8 cellular contexts compared by ENCODE assay signal in genomic region chr12:49296034-49296835, GRCh38. TPM values are rescaled to one million over a fixed set of nuclear protein-coding genes. Genes with fewer than 3 reads are reported as not detected.
DNase-seq lines count a peak whose midpoint lies in the region; ATAC-seq, FAIRE-seq and TF ChIP-seq lines count a peak whose summit lies in the region.

No MANE protein-coding gene starts in this region.

- no peak overlapping the region; the same call in 1 of the 2 replicates for H3K27ac ChIP-seq in HCT116 (ENCODE audit: low read depth, low read length)
- no peak overlapping the region for H3K27ac ChIP-seq in iPS-20b (ENCODE audit: low read length)

- POLR2A ChIA-PET in AG04449 (lab: Yijun Ruan, JAX) = no interaction called here
- POLR2A ChIA-PET in HCT116 (lab: Charles Lee) = interaction anchor here (1.1 to 1.6 kb wide), 3 partner anchors 27 to 164 kb away, joined by 3 to 13 read pairs (median 4); partner anchors contain the start of gene TROAP
- POLR2A ChIA-PET in T-cell (lab: Charles Lee) = no interaction called here

- H4K20me1 ChIP-seq in HCT116 (ENCODE audit: insufficient read depth) = no peaks in the 10 kb centered on the region

- H3K9me2 ChIP-seq in HCT116 (ENCODE audit: insufficient read depth) = no peaks in the 10 kb centered on the region

- H3K9me3 ChIP-seq in HCT116 (ENCODE audit: control insufficient read depth in 1 of 2, insufficient read depth in 1 of 2, low read depth in 1 of 2, low read length in 2 of 2) (no peaks in the 10 kb centered on the region), adipocyte (ENCODE audit: control insufficient read depth, low read length) (no peaks in the 10 kb centered on the region), iPS-20b (ENCODE audit: insufficient read depth, low read depth, low read length) (0 out of 2 replicates have a peak, but pooled peaks cover 3% of the 10 kb centered on the region)

- BruUV-seq in HCT116 (replicated peaks; lab: Mats Ljungman, UMichigan) = no TSS peak

- peaks cover 9 to 24% (median 17%) of the 10 kb centered on the region in 3 donors for H3K4me1 Mint-ChIP-seq in T-cell

- H3K4me1 ChIP-seq in HCT116 (ENCODE audit: control insufficient read depth in 1 of 2, insufficient read depth in 2 of 2, low read length in 2 of 2) (peaks cover 10 to 35% of the 10 kb centered on the region in 2 experiments; a peak in 3 of 4 replicates), adipocyte (ENCODE audit: control insufficient read depth, insufficient read depth, low read length) (peaks cover 3% of the 10 kb centered on the region), iPS-20b (ENCODE audit: insufficient read depth, low read length) (no peaks in the 10 kb centered on the region)

- H3K9me3 Mint-ChIP-seq in T-cell = no peaks in the 10 kb centered on the region

- FAIRE-seq in H54 (lab: Jason Lieb, UNC) = no peak

- H2AFZ ChIP-seq in HCT116 (ENCODE audit: low read depth, low read length, poor library complexity, severe bottlenecking) = peak overlapping the region; percentile 29

- no peaks in the 10 kb centered on the region for H3K79me2 ChIP-seq in HCT116 (ENCODE audit: insufficient read depth, low read length)

- H3K27me3 ChIP-seq in HCT116 (ENCODE audit: insufficient read depth, low read length) = no peaks in the 10 kb centered on the region
- peaks cover 42% of the 10 kb centered on the region for H3K27me3 ChIP-seq in adipocyte (replicated peaks; ENCODE audit: control insufficient read depth, insufficient read depth, low read length)
- peaks cover 83% of the 10 kb centered on the region for H3K27me3 ChIP-seq in iPS-20b (ENCODE audit: insufficient read depth, low read length)

- no peak overlapping the region for H3K9ac ChIP-seq in HCT116 (ENCODE audit: low read length)
- no peak overlapping the region for H3K9ac ChIP-seq in adipocyte (ENCODE audit: low read length)
- H3K9ac ChIP-seq in iPS-20b (ENCODE audit: low read depth, low read length) = no peak overlapping the region

- CTCF ChIA-PET in AG04449 (lab: Yijun Ruan, JAX) (interaction anchor here (0.6 to 14.8 kb wide), 22 partner anchors 7 to 347 kb away, joined by 3 to 289 read pairs (median 4); partner anchors contain the start of genes C1QL4, DNAJC22 and TROAP), HCT116 (lab: Charles Lee) (interaction anchor here (0.8 to 3.2 kb wide), 13 partner anchors 7 to 62 kb away, joined by 3 to 25 read pairs (median 7); partner anchors contain the start of genes C1QL4, DNAJC22 and TROAP), T-cell (lab: Charles Lee) (interaction anchor here in 1 of 2 donors (1.2 to 2.7 kb wide), 3 partner anchors 41 to 218 kb away, joined by 5 to 9 read pairs (median 6); partner anchors contain the start of genes C1QL4 and DNAJC22)

- peak; percentile 74 for TF ChIP-seq CTCF in AG04449 (IDR thresholded peaks at IDR 0.05; ENCODE audit: insufficient read depth, low read length, missing control alignments)
- TF ChIP-seq CTCF in HCT116 (IDR thresholded peaks at IDR 0.05 in 2 of 3, conservative IDR thresholded peaks at IDR 0.05 in 1 of 3; ENCODE audit: borderline replicate concordance in 1 of 3, insufficient read depth in 1 of 3, low read depth in 2 of 3, low read length in 2 of 3) = peak; percentile 66 to 91 (median 90)

- peak overlapping the region; percentile 87 for H3K4me2 ChIP-seq in HCT116 (ENCODE audit: low read length)

- DNase-seq in AG04449 (ENCODE audit: low read depth, low spot score) = no peak
- no peak for DNase-seq in HCT116 (ENCODE audit: low read depth, low spot score)
- peak in 32 of 34 experiments; percentile 25 to 69 (median 54) for DNase-seq in T-cell
- peak; percentile 48 for DNase-seq in adipocyte (ENCODE audit: low read depth)
- DNase-seq in stimulated activated CD4-positive, alpha-beta T cell treated with anti-CD3 and anti-CD28 coated beads, TNF-alpha, amount 100 ng/mL, for 4 hours (ENCODE audit: low read depth in 3 of 3) = peak; percentile 39 to 47 (median 41)
- DNase-seq in H54 (ENCODE audit: insufficient read length, low spot score) = no peak
- DNase-seq in DMS79 (lab: John Stamatoyannopoulos, UW) = no peak

- TF ChIP-seq RAD21 in HCT116 (IDR thresholded peaks at IDR 0.05; ENCODE audit: low read depth) = no peak

- intact Hi-C loops in HCT116 (cut with micrococcal nuclease) = no loop called here

- no peak overlapping the region for H3K27ac Mint-ChIP-seq in T-cell

- TF ChIP-seq POLR2A in HCT116 (IDR thresholded peaks at IDR 0.05; ENCODE audit: borderline replicate concordance, extremely low read depth, insufficient read depth, insufficient read length) (no peak), H54 (IDR thresholded peaks at IDR 0.05; ENCODE audit: low read depth, low read length) (no peak)

- H3K36me3 ChIP-seq in HCT116 (ENCODE audit: control insufficient read depth in 1 of 2, insufficient read depth in 2 of 2, low read length in 2 of 2) (no peaks in the 10 kb centered on the region), adipocyte (ENCODE audit: control insufficient read depth, insufficient read depth, low read length, severe bottlenecking) (no peaks in the 10 kb centered on the region), iPS-20b (ENCODE audit: insufficient read depth, low read depth, low read length) (no peaks in the 10 kb centered on the region)

- no peaks in the 10 kb centered on the region for H3K36me3 Mint-ChIP-seq in T-cell

- H3K4me3 Mint-ChIP-seq in T-cell = peak overlapping the region; percentile 54 to 70 (median 65)

- H3K4me3 ChIP-seq in AG04449 (ENCODE audit: low read depth, low read length) (no peak overlapping the region), HCT116 (replicated peaks in 1 of 2; ENCODE audit: low read depth in 1 of 2, low read length in 2 of 2) (peak overlapping the region; percentile 47 to 48), adipocyte (ENCODE audit: low read length) (no peak overlapping the region), iPS-20b (ENCODE audit: low read length) (peak overlapping the region; percentile 60; the same call in 1 of the 2 replicates)

- ATAC-seq in HCT116 = peak; percentile 71
- peak; percentile 75 to 87 (median 77) for ATAC-seq in T-cell (replicated peaks in 1 of 4)

- RAD21 ChIA-PET in HCT116 (lab: Charles Lee; ENCODE audit: low non-redundant PET in 1 of 2, low total read pairs in 2 of 2, uncharacterized antibody in 2 of 2, unreplicated experiment in 2 of 2) = no interaction called here

- peaks cover 35 to 51% of the 10 kb centered on the region in 2 donors for H3K27me3 Mint-ChIP-seq in T-cell

TF ChIP-seq in HCT116, 20 proteins besides CTCF, POLR2A, EP300 and RAD21:
- peak; percentile 41 for TF ChIP-seq YY1 (IDR thresholded peaks at IDR 0.05; ENCODE audit: extremely low read depth, insufficient replicate concordance, low read depth, low read length)
- TF ChIP-seq REST (IDR thresholded peaks at IDR 0.05; ENCODE audit: low read depth) = no peak

RNA-seq across cellular contexts. Expression of gene PRPH, which starts 1.3 kb away (rescaled TPM):
- total RNA-seq in HCT116 (2021; ENCODE audit: unreplicated experiment) (6.7 TPM), T-cell (not detected)
- 13.6 and 17.7 TPM in 2 replicates for polyA plus RNA-seq in HCT116 (2012)

RNA-seq across cellular contexts. Expression of gene TROAP, which starts 26.8 kb away (rescaled TPM):
- total RNA-seq in HCT116 (2021; ENCODE audit: unreplicated experiment) (99.1 TPM), T-cell (1 to 10 TPM in 4 of 5 donors, under 1 TPM in 1; 0.98 to 1.9 (median 1.3) TPM)
- polyA plus RNA-seq in HCT116 (2012) = 96.2 and 124 TPM in 2 replicates

RNA-seq across cellular contexts. Expression of gene TUBA1C, which starts 31.4 kb away (rescaled TPM):
- total RNA-seq in HCT116 (2021; ENCODE audit: unreplicated experiment) (571 TPM), T-cell (10 to 100 TPM; 16.4 to 53.7 (median 48.4) TPM)
- polyA plus RNA-seq in HCT116 (2012) = 1,132 and 1,135 TPM in 2 replicates

RNA-seq across cellular contexts. Expression of gene C1QL4, which starts 40.8 kb away (rescaled TPM):
- 8.1 TPM for total RNA-seq in HCT116 (2021; ENCODE audit: unreplicated experiment)
- polyA plus RNA-seq in HCT116 (2012) = 6.4 and 8.2 TPM in 2 replicates
- not detected for total RNA-seq in T-cell

RNA-seq across cellular contexts. Expression of gene DNAJC22, which starts 50.5 kb away (rescaled TPM):
- 27.7 TPM for total RNA-seq in HCT116 (2021; ENCODE audit: unreplicated experiment)
- 9.8 and 12.1 TPM in 2 replicates for polyA plus RNA-seq in HCT116 (2012)
- total RNA-seq in T-cell = under 1 TPM in 1 of 5 donors, not detected in 4; 0.07 TPM

Comparison
In these comparisons a context has a peak if more than half of its experiments do, and no peak if none do; other contexts are left out.
1. DNase-seq: peak in T-cell (32 of 34), adipocyte (single experiment) and stimulated activated CD4-positive, alpha-beta T cell treated with anti-CD3 and anti-CD28 coated beads, TNF-alpha, amount 100 ng/mL, for 4 hours (3 of 3); none in AG04449 (single experiment), HCT116 (single experiment), H54 (single experiment) and DMS79 (single experiment).
2. H3K4me3 ChIP-seq: peak in HCT116 (2 of 2) and iPS-20b (single experiment); none in AG04449 (single experiment) and adipocyte (single experiment).
3. RNA of gene TROAP, which starts 26.8 kb away (total RNA-seq): 99.1 TPM in HCT116 (single experiment); 0.98 to 1.9 TPM in T-cell; every median in the first group is over 10 times any median in the second.
4. RNA of gene TUBA1C, which starts 31.4 kb away (total RNA-seq): 571 TPM in HCT116 (single experiment); 16.4 to 53.7 TPM in T-cell; every median in the first group is over 10 times any median in the second.